ENCODE assay signal across 8 cellular contexts in genomic region chr2:19362652-19363473, GRCh38. TPM values are rescaled to one million over a fixed set of nuclear protein-coding genes. Genes with fewer than 3 reads are reported as not detected.
DNase-seq lines count a peak whose midpoint lies in the region; ATAC-seq and TF ChIP-seq lines count a peak whose summit lies in the region.

No MANE protein-coding gene starts in this region.

- H3K27me3 ChIP-seq in body of pancreas, result peaks cover 0 to 12% of the 10 kb centered on the region in 2 donors
- peaks cover 100% of the 10 kb centered on the region for H3K27me3 ChIP-seq in iPS-20b (ENCODE audit: insufficient read depth, low read length)

- WGBS in body of pancreas, 2 donors, result 0% methylated on average over 34 to 35 of the region's 35 CpGs

- H3K36me3 ChIP-seq in body of pancreas (replicated peaks in 1 of 2; ENCODE audit: insufficient read depth in 1 of 2, low read depth in 2 of 2), result no peaks in the 10 kb centered on the region
- H3K36me3 ChIP-seq in iPS-20b (ENCODE audit: insufficient read depth, low read depth, low read length), result no peaks in the 10 kb centered on the region

- TF ChIP-seq POLR2A in body of pancreas (IDR thresholded peaks at IDR 0.05), result no peak

- peak; percentile 76 for TF ChIP-seq CTCF in LNCAP (IDR thresholded peaks at IDR 0.05)
- peak; percentile 79 for TF ChIP-seq CTCF in RWPE1 (conservative IDR thresholded peaks at IDR 0.05; ENCODE audit: low read depth)
- TF ChIP-seq CTCF in body of pancreas (IDR thresholded peaks at IDR 0.05), result peak; percentile 44 to 83 (median 79)

- H3K4me3 ChIP-seq in body of pancreas, result peak overlapping the region; percentile 1 to 8
- H3K4me3 ChIP-seq in iPS-20b (ENCODE audit: low read length), result peak overlapping the region; percentile 56; the same call in 1 of the 2 replicates

- intact Hi-C loops in body of pancreas (cut with DNase I), result loop anchor here (5.0 kb wide), 1 partner anchor 611 kb away; no protein-coding TSS in a partner anchor
- intact Hi-C loops in sciatic nerve (cut with DNase I), result loop anchor here (10.0 kb wide), 1 partner anchor 608 kb away; no protein-coding TSS in a partner anchor

- H3K9me3 ChIP-seq in body of pancreas (no peaks in the 10 kb centered on the region), iPS-20b (ENCODE audit: insufficient read depth, low read depth, low read length) (no peaks in the 10 kb centered on the region)

- POLR2A ChIA-PET in RWPE1 (lab: Yijun Ruan, JAX; ENCODE audit: low non-redundant PET), result no interaction called here

- H3K4me1 ChIP-seq in body of pancreas (peaks cover 24% of the 10 kb centered on the region), iPS-20b (ENCODE audit: insufficient read depth, low read length) (no peaks in the 10 kb centered on the region; the same call in 1 of the 2 replicates)

- H3K9ac ChIP-seq in iPS-20b (ENCODE audit: low read depth, low read length), result no peak overlapping the region

- peak overlapping the region; percentile 80 for H3K27ac ChIP-seq in RWPE1
- H3K27ac ChIP-seq in body of pancreas, result no peak overlapping the region
- H3K27ac ChIP-seq in iPS-20b (ENCODE audit: low read length), result no peak overlapping the region

- in situ Hi-C loops in Caki2 (cut with HindIII; ENCODE audit: low pct_unique_long_range_greater_than_20kb, low sequenced_read_pairs), result no loop called here

- peak; percentile 47 for ATAC-seq in GM21515 (IDR thresholded peaks at IDR 0.05; ENCODE audit: unreplicated experiment)
- ATAC-seq in body of pancreas, result peak; percentile 77
- peak; percentile 78 for ATAC-seq in sciatic nerve

- CTCF ChIA-PET in RWPE1 (lab: Yijun Ruan, JAX), result interaction anchor here (1.0 kb wide), 1 partner anchor 949 kb away, joined by 7 read pairs; no protein-coding TSS in a partner anchor

- DNase-seq in Caki2 (ENCODE audit: low read depth) (peak; percentile 78), RWPE1 (ENCODE audit: low spot score) (peak; percentile 76), body of pancreas (peak; percentile 79 to 82 (median 80)), sciatic nerve (ENCODE audit: low spot score) (peak; percentile 91), epidermal melanocyte (ENCODE audit: insufficient read length, low spot score) (no peak)

RNA-seq across cellular contexts. Expression of gene OSR1, which starts 4.4 kb away (rescaled TPM):
- total RNA-seq in Caki2 (2014; rRNA removed; shearing (Covaris generic); ENCODE audit: low replicate concordance), result 2.5 and 2.6 TPM in 2 replicates
- 1 to 10 TPM; 2.1 to 5.3 TPM for total RNA-seq in body of pancreas
- total RNA-seq in sciatic nerve, result 11.6 TPM
